Comparison of ENCODE assay signal across 10 cellular contexts in the genomic region with DNA sequence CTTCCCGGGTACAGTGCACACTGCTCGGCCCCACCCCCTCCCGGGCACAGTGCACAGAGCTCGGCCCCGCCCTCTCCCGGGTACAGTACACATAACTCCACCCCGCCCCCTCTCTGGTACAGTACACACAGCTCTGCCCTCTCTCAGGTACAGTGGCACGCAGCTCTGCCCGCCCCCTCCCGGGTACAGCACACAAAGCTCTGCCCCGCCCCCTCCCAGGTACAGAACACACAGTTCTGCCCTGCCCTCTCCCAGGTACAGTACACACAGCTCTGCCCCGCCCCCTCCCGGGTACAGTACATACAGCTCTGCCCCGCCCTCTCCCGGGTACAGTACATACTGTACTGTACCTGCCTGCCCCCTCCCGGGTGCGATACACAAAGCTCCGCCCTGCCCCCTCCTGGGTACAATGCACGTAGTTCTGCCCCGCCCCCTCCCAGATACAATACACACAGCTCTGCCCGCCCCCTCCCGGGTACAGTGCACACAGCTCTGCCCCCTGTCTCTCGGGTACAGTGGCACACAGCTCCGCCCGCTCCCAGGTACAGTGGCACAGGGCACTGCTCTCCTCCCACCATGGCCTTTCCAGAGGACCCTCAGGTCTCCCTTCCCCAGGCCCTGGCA. TPM values are rescaled to one million over a fixed set of nuclear protein-coding genes. Genes with fewer than 3 reads are reported as not detected.
A peak's percentile ranks its signal among the peaks of the same experiment; 100 is the strongest.
DNase-seq lines count a peak whose midpoint lies in the region; ATAC-seq and TF ChIP-seq lines count a peak whose summit lies in the region.
"Had no signal": no experiment of that assay in that cellular context is flagged by ENCODE, and none has a peak within 500 bp of the region (broad histone marks: within the 10 kb centered on the region; RNA-seq: fewer than 3 reads in every experiment).

No MANE protein-coding gene starts in this region.

- TF ChIP-seq CTCF in PC-9 (conservative IDR thresholded peaks at IDR 0.05), result peak; percentile 14; the same call in 1 of the 2 replicates
- no peak for TF ChIP-seq CTCF in right lobe of liver (IDR thresholded peaks at IDR 0.05)

- peak overlapping the region; percentile 40; the same call in 1 of the 2 replicates for H3K4me3 ChIP-seq in PC-9
- no peak overlapping the region for H3K4me3 ChIP-seq in right lobe of liver
- H3K4me3 ChIP-seq in mesendoderm (ENCODE audit: low read length), result no peak overlapping the region

- POLR2A ChIA-PET in PC-9 (lab: Charles Lee; ENCODE audit: unreplicated experiment), result interaction anchor here (0.5 to 0.7 kb wide), 5 partner anchors 55 to 905 kb away, joined by 3 to 42 read pairs (median 6); no protein-coding TSS in a partner anchor

- no TSS peak for BruUV-seq in PC-9 (replicated peaks; lab: Mats Ljungman, UMichigan)

- intact Hi-C loops in PC-9 (cut with micrococcal nuclease; ENCODE audit: unreplicated experiment), result no loop called here
- intact Hi-C loops in right lobe of liver (cut with DNase I), result no loop called here

- peak overlapping the region; percentile 75 for H3K4me2 ChIP-seq in PC-9
- H3K4me2 ChIP-seq in mesendoderm (ENCODE audit: low read length), result no peak overlapping the region

- no peaks in the 10 kb centered on the region for H3K79me1 ChIP-seq in mesendoderm (ENCODE audit: low read length)

- H3K4me1 ChIP-seq in PC-9 (replicated peaks; ENCODE audit: insufficient read depth) (peaks cover 9% of the 10 kb centered on the region; the same call in 1 of the 2 replicates), right lobe of liver (no peaks in the 10 kb centered on the region), mesendoderm (ENCODE audit: control insufficient read depth, low read depth, low read length) (no peaks in the 10 kb centered on the region)

- no peak overlapping the region for H3K4ac ChIP-seq in mesendoderm (ENCODE audit: low read depth, low read length)

- H2AK5ac ChIP-seq in mesendoderm (ENCODE audit: low read length), result no peak overlapping the region

- H3K27me3 ChIP-seq in PC-9 (ENCODE audit: insufficient read depth, low read depth) (peaks cover 44% of the 10 kb centered on the region), right lobe of liver (no peaks in the 10 kb centered on the region), mesendoderm (ENCODE audit: insufficient read depth, low read length, poor library complexity) (no peaks in the 10 kb centered on the region)

- DNase-seq in D341Med (ENCODE audit: low spot score) (peak; percentile 56), NCI-H128 (lab: John Stamatoyannopoulos, UW; ENCODE audit: unreplicated experiment) (peak; percentile 90), PC-9 (peak; percentile 50 to 71), right lobe of liver (no peak), germinal center (ENCODE audit: low spot score) (no peak), mesendoderm (no peak)
- DNase-seq: stimulated activated naive CD4-positive, alpha-beta T cell treated with Interleukin-2 at 50 U/mL for 16 hours had no signal

- CTCF ChIA-PET in PC-9 (lab: Charles Lee), result interaction anchor here (0.6 to 1.2 kb wide), 7 partner anchors 214 to 530 kb away, joined by 3 to 16 read pairs (median 5); no protein-coding TSS in a partner anchor

- no peaks in the 10 kb centered on the region for H3K9me3 ChIP-seq in PC-9 (ENCODE audit: insufficient read depth, low read depth)
- no peaks in the 10 kb centered on the region for H3K9me3 ChIP-seq in right lobe of liver

- 59% methylated on average over 21 of the region's 25 CpGs for WGBS in right lobe of liver (ENCODE audit: insufficient coverage, low coverage, low lambda C conversion rate, missing lambda C conversion rate)
- WGBS in mesendoderm (ENCODE audit: extremely low coverage, insufficient coverage, low lambda C conversion rate), result no CpG with 5 or more reads among the region's 25 CpGs

- no peaks in the 10 kb centered on the region for H3K79me2 ChIP-seq in PC-9 (ENCODE audit: low read depth)
- H3K79me2 ChIP-seq in mesendoderm (ENCODE audit: control insufficient read depth, insufficient read depth, low read length), result no peaks in the 10 kb centered on the region

- H4K20me1 ChIP-seq in PC-9 (ENCODE audit: insufficient read depth), result no peaks in the 10 kb centered on the region

- no peak overlapping the region for H3K18ac ChIP-seq in mesendoderm (ENCODE audit: low read length)

- H3K9me2 ChIP-seq in PC-9 (ENCODE audit: insufficient read depth), result no peaks in the 10 kb centered on the region

- no peak overlapping the region for H2BK5ac ChIP-seq in mesendoderm (ENCODE audit: low read length)

- H3F3A ChIP-seq in PC-9 (ENCODE audit: insufficient read depth, low read depth), result peaks cover 8% of the 10 kb centered on the region; the same call in 1 of the 2 replicates

- H2BK15ac ChIP-seq in mesendoderm (replicated peaks; ENCODE audit: low read depth), result no peak overlapping the region

- H2AFZ ChIP-seq in PC-9, result no peak overlapping the region

- TF ChIP-seq POLR2A in right lobe of liver (IDR thresholded peaks at IDR 0.05), result no peak

- no peak overlapping the region for H3K9ac ChIP-seq in mesendoderm (ENCODE audit: low read length)

- peak in 3 of 4 donors; percentile 46 to 54 (median 47) for ATAC-seq in right lobe of liver
- ATAC-seq in GM21526 (IDR thresholded peaks at IDR 0.05; ENCODE audit: low FRiP score, unreplicated experiment), result no peak
- no peak for ATAC-seq in GM19023 (IDR thresholded peaks at IDR 0.05; ENCODE audit: unreplicated experiment)

- H2BK120ac ChIP-seq in mesendoderm (ENCODE audit: low read depth, low read length), result no peak overlapping the region

- H3K56ac ChIP-seq in mesendoderm (ENCODE audit: low read length), result no peak overlapping the region

- H3K27ac ChIP-seq in PC-9 (no peak overlapping the region), right lobe of liver (no peak overlapping the region), mesendoderm (ENCODE audit: low read depth, low read length) (no peak overlapping the region)

- H4K8ac ChIP-seq in mesendoderm (ENCODE audit: low read depth, low read length), result no peak overlapping the region

- H3K36me3 ChIP-seq in PC-9 (ENCODE audit: low read depth), result no peaks in the 10 kb centered on the region
- no peaks in the 10 kb centered on the region for H3K36me3 ChIP-seq in right lobe of liver
- H3K36me3 ChIP-seq in mesendoderm (ENCODE audit: control insufficient read depth, insufficient read depth, low read length), result no peaks in the 10 kb centered on the region

- H4K5ac ChIP-seq in mesendoderm (ENCODE audit: low read length), result no peak overlapping the region

- no peak overlapping the region for H3K23ac ChIP-seq in mesendoderm (ENCODE audit: low read length)

RNA-seq across cellular contexts. Expression of gene PRR20G, which starts 16.4 kb away (rescaled TPM):
- total RNA-seq in PC-9 (2021) (not detected in 2 replicates), right lobe of liver (not detected)
- polyA plus RNA-seq in mesendoderm (2013, experiment 1 of 2), result 0.21 TPM
- 0.08 TPM for polyA plus RNA-seq in mesendoderm (2013, experiment 2 of 2)
- total RNA-seq: progenitor cell of endocrine pancreas had no signal

Comparison
In these comparisons a context has a peak if more than half of its experiments do, and no peak if none do; other contexts are left out.
1. DNase-seq: peak in D341Med (single experiment), NCI-H128 (single experiment) and PC-9 (2 of 2); none in right lobe of liver (0 of 3), germinal center (single experiment) and mesendoderm (single experiment).
2. ATAC-seq: peak in right lobe of liver (3 of 4); none in GM21526 (single experiment) and GM19023 (single experiment).